Comparison of ENCODE assay signal across 33 cellular contexts in genomic region chr5:180609817-180610550, GRCh38. TPM values are rescaled to one million over a fixed set of nuclear protein-coding genes. Genes with fewer than 3 reads are reported as not detected.
"Had no signal": no experiment of that assay in that cellular context is flagged by ENCODE, and none has a peak within 500 bp of the region (broad histone marks: within the 10 kb centered on the region; RNA-seq: fewer than 3 reads in every experiment).

No MANE protein-coding gene starts in this region.

- H3K79me2 ChIP-seq: parathyroid adenoma had no signal

- H3K4me3 ChIP-seq: neural progenitor cell, ovary, psoas muscle, right lobe of liver, sigmoid colon, stomach, thoracic aorta, thyroid gland, tibial nerve, upper lobe of left lung, vagina had no signal

- H2AFZ ChIP-seq: neural progenitor cell, parathyroid adenoma had no signal

- H3K36me3 ChIP-seq: neural progenitor cell, neutrophil, ovary, right lobe of liver, sigmoid colon, stomach, thoracic aorta, thyroid gland, tibial nerve, vagina had no signal

- H3K27me3 Mint-ChIP-seq: naive thymus-derived CD4-positive, alpha-beta T cell; stimulated activated naive CD8-positive, alpha-beta T cell treated with anti-CD3 and anti-CD28 coated beads, Interleukin-15, Interleukin-2, amounts not matched to agents 100 ng/mL and 50 ng/mL, for 24 hours had no signal

- H3K4me1 Mint-ChIP-seq: neural progenitor cell; stimulated activated naive B cell treated with anti-CD40 and anti-IgM and Interleukin-4, amounts not matched to agents 10 μg/mL and 1 μg/mL and 100 μg/mL, for 72 hours had no signal

- H3K27ac Mint-ChIP-seq: naive thymus-derived CD4-positive, alpha-beta T cell; natural killer cell; nephron; progenitor cell of endocrine pancreas; stimulated activated naive B cell treated with anti-CD40 and anti-IgM and Interleukin-4, amounts not matched to agents 10 μg/mL and 1 μg/mL and 100 μg/mL, for 72 hours; stimulated activated naive CD8-positive, alpha-beta T cell treated with anti-CD3 and anti-CD28 coated beads, Interleukin-15, Interleukin-2, amounts not matched to agents 100 ng/mL and 50 ng/mL, for 24 hours had no signal

- H3K4me2 ChIP-seq: neural progenitor cell had no signal

- ATAC-seq: naive thymus-derived CD4-positive, alpha-beta T cell; natural killer cell; psoas muscle; right lobe of liver; stimulated activated effector memory CD8-positive, alpha-beta T cell treated with anti-CD3 and anti-CD28 coated beads, Interleukin-12 subunit alpha, Interleukin-12 subunit beta, amount 100 ng/mL, for 72 hours; stimulated activated naive B cell treated with anti-CD40 and anti-IgM and Interleukin-4, amounts not matched to agents 10 μg/mL and 1 μg/mL and 100 μg/mL, for 72 hours had no signal

- H3K9me3 Mint-ChIP-seq: natural killer cell; nephron; neural progenitor cell; stimulated activated effector memory CD8-positive, alpha-beta T cell treated with anti-CD3 and anti-CD28 coated beads, Interleukin-12 subunit alpha, Interleukin-12 subunit beta, amount 100 ng/mL, for 72 hours; stimulated activated naive B cell treated with anti-CD40 and anti-IgM and Interleukin-4, amounts not matched to agents 10 μg/mL and 1 μg/mL and 100 μg/mL, for 72 hours; stimulated activated naive CD8-positive, alpha-beta T cell treated with anti-CD3 and anti-CD28 coated beads, Interleukin-15, Interleukin-2, amounts not matched to agents 100 ng/mL and 50 ng/mL, for 24 hours had no signal

- DNase-seq: naive thymus-derived CD4-positive, alpha-beta T cell; natural killer cell; nucleus accumbens; ovary; psoas muscle; right lobe of liver; sigmoid colon; small intestine; stimulated activated CD4-positive, alpha-beta T cell treated with anti-CD3 and anti-CD28 coated beads, Interleukin-15, amount 100 ng/mL, for 24 hours; stimulated activated CD4-positive, alpha-beta T cell treated with anti-CD3 and anti-CD28 coated beads, Interleukin-2, amount 100 ng/mL, for 24 hours; stimulated activated CD4-positive, alpha-beta T cell treated with anti-CD3 and anti-CD28 coated beads, Interleukin-2, amount 100 ng/mL, for 48 hours; stimulated activated CD4-positive, alpha-beta T cell treated with anti-CD3 and anti-CD28 coated beads, Interleukin-4, amount 100 ng/mL, for 24 hours; stimulated activated naive B cell treated with anti-CD40 and anti-IgM and Interleukin-4, amounts not matched to agents 10 μg/mL and 1 μg/mL and 100 μg/mL, for 72 hours; stimulated activated naive CD4-positive, alpha-beta T cell treated with Interleukin-2 at 50 U/mL for 16 hours; stomach; thyroid gland; trophoblast cell had no signal

- H3K27ac ChIP-seq: neural progenitor cell, neutrophil, ovary, parathyroid adenoma, psoas muscle, right lobe of liver, sigmoid colon, stomach, thoracic aorta, thyroid gland, tibial nerve, vagina had no signal

- H3K4me1 ChIP-seq: neural progenitor cell, parathyroid adenoma, psoas muscle, right lobe of liver, sigmoid colon, stomach, tibial nerve, vagina had no signal

- H3K4me3 Mint-ChIP-seq: naive thymus-derived CD4-positive, alpha-beta T cell; natural killer cell; nephron; neural progenitor cell; stimulated activated effector memory CD8-positive, alpha-beta T cell treated with anti-CD3 and anti-CD28 coated beads, Interleukin-12 subunit alpha, Interleukin-12 subunit beta, amount 100 ng/mL, for 72 hours; stimulated activated naive B cell treated with anti-CD40 and anti-IgM and Interleukin-4, amounts not matched to agents 10 μg/mL and 1 μg/mL and 100 μg/mL, for 72 hours; stimulated activated naive CD8-positive, alpha-beta T cell treated with anti-CD3 and anti-CD28 coated beads, Interleukin-15, Interleukin-2, amounts not matched to agents 100 ng/mL and 50 ng/mL, for 24 hours had no signal

- H3K36me3 Mint-ChIP-seq: naive thymus-derived CD4-positive, alpha-beta T cell; natural killer cell; neural progenitor cell; stimulated activated effector memory CD8-positive, alpha-beta T cell treated with anti-CD3 and anti-CD28 coated beads, Interleukin-12 subunit alpha, Interleukin-12 subunit beta, amount 100 ng/mL, for 72 hours; stimulated activated naive B cell treated with anti-CD40 and anti-IgM and Interleukin-4, amounts not matched to agents 10 μg/mL and 1 μg/mL and 100 μg/mL, for 72 hours had no signal

- H3K9me3 ChIP-seq: neutrophil, ovary, psoas muscle, right lobe of liver, sigmoid colon, stomach, thoracic aorta, thyroid gland, tibial nerve, upper lobe of left lung, vagina had no signal

- H3K27me3 ChIP-seq: neural progenitor cell, neutrophil, ovary, right lobe of liver, sigmoid colon, thyroid gland, tibial nerve, upper lobe of left lung, vagina had no signal

RNA-seq across cellular contexts. Expression of gene SCGB3A1, which starts 18.7 kb away (rescaled TPM):
- total RNA-seq: natural killer cell, omental fat pad, progenitor cell of endocrine pancreas, renal cortical epithelial cell, sigmoid colon, subcutaneous adipose tissue, temporal lobe, thoracic aorta, tibial nerve, vagina had no signal
- polyA plus RNA-seq: naive thymus-derived CD4-positive, alpha-beta T cell; neural cell; psoas muscle had no signal
